In the genomic region with DNA sequence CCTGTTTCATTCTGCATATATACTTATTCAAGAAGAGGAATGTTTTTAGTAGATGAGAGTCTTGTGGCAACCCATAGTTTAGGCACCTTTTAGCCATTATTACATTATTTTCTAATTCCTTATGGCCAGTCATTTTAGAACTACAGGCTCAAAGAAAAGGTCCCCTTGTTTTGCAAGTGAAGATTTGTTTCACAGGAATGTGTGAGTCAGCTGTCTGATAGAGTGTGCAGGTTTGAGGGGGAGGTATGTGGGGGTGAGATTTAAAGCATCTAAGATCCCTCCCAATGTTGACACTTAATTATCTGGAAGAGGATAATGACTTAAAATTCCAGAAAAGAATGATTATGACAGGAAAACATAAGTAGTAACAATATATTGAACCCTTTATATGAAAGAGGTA, we compare ENCODE assay signal across 21 cellular contexts.
"Had no signal": no experiment of that assay in that cellular context is flagged by ENCODE, and none has a peak within 500 bp of the region (broad histone marks: within the 10 kb centered on the region; RNA-seq: fewer than 3 reads in every experiment).

No MANE protein-coding gene starts in this region.

- H3K4me3 ChIP-seq: body of pancreas, neural progenitor cell, spleen, thoracic aorta had no signal

- H3K9me3 Mint-ChIP-seq: activated T-cell treated with anti-CD3 and anti-CD28 coated beads, Interleukin-2, amount 50 U/mL, for 4 hours; neural progenitor cell; type B pancreatic cell; WTC11 had no signal

- H3K9me3 ChIP-seq: body of pancreas, spleen, thoracic aorta had no signal

- H3K36me3 Mint-ChIP-seq: activated naive CD8-positive, alpha-beta T cell treated with anti-CD3 and anti-CD28 coated beads, Interleukin-2, amount 10 ng/mL, durations not matched to agents 7 days and 5 days; naive B cell; neural progenitor cell; type B pancreatic cell; WTC11 had no signal

- H3K36me3 ChIP-seq: neural progenitor cell, spleen, thoracic aorta had no signal

- ATAC-seq: activated T-cell treated with anti-CD3 and anti-CD28 coated beads, Interleukin-2, amount 50 U/mL, for 4 hours; body of pancreas; left colon; WTC11 had no signal

- H3K27me3 ChIP-seq: body of pancreas, neural progenitor cell, spleen had no signal

- H3K27ac Mint-ChIP-seq: activated naive CD8-positive, alpha-beta T cell treated with anti-CD3 and anti-CD28 coated beads, Interleukin-2, amount 10 ng/mL, durations not matched to agents 7 days and 5 days; naive B cell; neural progenitor cell; type B pancreatic cell; WTC11 had no signal

- H3K27ac ChIP-seq: body of pancreas, neural progenitor cell, spleen, thoracic aorta had no signal

- H3K4me1 ChIP-seq: body of pancreas, neural progenitor cell, spleen had no signal

- DNase-seq: activated CD4-positive, alpha-beta T cell treated with anti-CD3 and anti-CD28 coated beads, Interleukin-2, amount 50 U/mL, for 4 hours; activated CD8-positive, alpha-beta memory T cell treated with anti-CD3 and anti-CD28 coated beads, Interleukin-2, amount 50 U/mL, for 48 hours; activated naive CD4-positive, alpha-beta T cell treated with Interleukin-2 at 50 U/mL for 16 hours; activated naive CD8-positive, alpha-beta T cell treated with anti-CD3 and anti-CD28 coated beads, Interleukin-2, amount 10 ng/mL, durations not matched to agents 7 days and 5 days; activated T-cell treated with anti-CD3 and anti-CD28 coated beads, Interleukin-2, amount 50 U/mL, for 4 hours; amygdala; body of pancreas; dermis blood vessel endothelial cell; effector CD8-positive, alpha-beta T cell; foreskin melanocyte; hippocampal formation; left colon; naive B cell; spleen; stimulated activated CD4-positive, alpha-beta T cell treated with anti-CD3 and anti-CD28 coated beads, Interleukin-4, amount 100 ng/mL, for 1 hour; stimulated activated naive CD4-positive, alpha-beta T cell; T-helper 9 cell had no signal

- H3K4me2 ChIP-seq: neural progenitor cell had no signal

- H2AFZ ChIP-seq: neural progenitor cell had no signal

- H3K9ac ChIP-seq: neural progenitor cell had no signal
